ENCODE assay signal across 19 cellular contexts in the genomic region with DNA sequence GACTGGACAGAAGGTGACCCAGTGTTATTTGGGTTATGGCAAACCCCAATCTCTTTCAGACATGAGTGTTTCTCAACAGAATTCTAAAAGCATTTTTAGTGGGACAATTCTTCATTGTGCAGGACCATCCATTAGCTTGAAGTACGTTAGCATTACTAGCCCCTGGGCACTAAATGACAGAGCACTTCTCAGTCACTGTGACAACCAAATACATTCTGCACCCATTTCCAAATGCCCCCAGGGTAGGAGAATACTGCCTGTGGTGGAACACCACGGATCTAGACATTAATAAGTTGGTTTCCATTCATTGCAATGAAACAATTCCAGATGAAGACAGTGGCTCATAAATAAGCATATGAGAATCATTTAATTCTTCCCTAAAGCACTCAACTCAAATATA.
"Had no signal": no experiment of that assay in that cellular context is flagged by ENCODE, and none has a peak within 500 bp of the region (broad histone marks: within the 10 kb centered on the region; RNA-seq: fewer than 3 reads in every experiment).

No MANE protein-coding gene starts in this region.

- ATAC-seq: effector memory CD8-positive, alpha-beta T cell; left ventricle myocardium superior; lower lobe of right lung; naive thymus-derived CD8-positive, alpha-beta T cell; sciatic nerve; stimulated activated naive CD8-positive, alpha-beta T cell treated with anti-CD3 and anti-CD28 coated beads, Interleukin-15, amount 100 ng/mL, for 72 hours had no signal

- DNase-seq: dermis blood vessel endothelial cell; effector memory CD8-positive, alpha-beta T cell; erythroblast; esophagus squamous epithelium; hypothalamus; immature natural killer cell; left ventricle myocardium superior; lower lobe of right lung; naive thymus-derived CD8-positive, alpha-beta T cell; nephron progenitor cell; nucleus accumbens; stimulated activated CD4-positive, alpha-beta T cell treated with anti-CD3 and anti-CD28 coated beads, Interleukin-12 subunit alpha, Interleukin-12 subunit beta, amount 100 ng/mL, for 4 hours; stimulated activated CD4-positive, alpha-beta T cell treated with anti-CD3 and anti-CD28 coated beads, Interleukin-1b, Interleukin-23, amount 100 ng/mL, for 48 hours; stimulated activated CD4-positive, alpha-beta T cell treated with anti-CD3 and anti-CD28 coated beads, Interleukin-4, amount 100 ng/mL, for 1 hour; stimulated activated CD8-positive, alpha-beta memory T cell treated with anti-CD3 and anti-CD28 coated beads, Interleukin-4, amount 100 ng/mL, for 48 hours; stimulated activated naive CD4-positive, alpha-beta T cell; stimulated activated naive CD8-positive, alpha-beta T cell treated with anti-CD3 and anti-CD28 coated beads, Interleukin-15, amount 100 ng/mL, for 72 hours; upper lobe of left lung had no signal
